ENCODE assay signal across 15 cellular contexts in genomic region chr9:127780126-127780885, GRCh38. TPM values are rescaled to one million over a fixed set of nuclear protein-coding genes. Genes with fewer than 3 reads are reported as not detected.
DNase-seq lines count a peak whose midpoint lies in the region; ATAC-seq, FAIRE-seq and TF ChIP-seq lines count a peak whose summit lies in the region.
"Had no signal": no experiment of that assay in that cellular context is flagged by ENCODE, and none has a peak within 500 bp of the region (broad histone marks: within the 10 kb centered on the region; RNA-seq: fewer than 3 reads in every experiment).

No MANE protein-coding gene starts in this region.

- H3K36me3 ChIP-seq in HUES6 (ENCODE audit: control insufficient read depth, insufficient read depth, low read length): no peaks in the 10 kb centered on the region
- H3K36me3 ChIP-seq: right lobe of liver had no signal

- peaks cover 0 to 15% of the 10 kb centered on the region in 2 donors for H3K36me3 Mint-ChIP-seq in CD14-positive monocyte
- no peaks in the 10 kb centered on the region for H3K36me3 Mint-ChIP-seq in activated naive CD8-positive, alpha-beta T cell

- intact Hi-C loops in CD14-positive monocyte (cut with micrococcal nuclease): loop anchor here in 1 of 2 donors (2.0 to 5.0 kb wide), 2 partner anchors 56 to 208 kb away; no protein-coding TSS in a partner anchor

- H3K4me3 Mint-ChIP-seq in CD14-positive monocyte: peak overlapping the region; percentile 16 to 39
- H3K4me3 Mint-ChIP-seq in activated naive CD8-positive, alpha-beta T cell: no peak overlapping the region

- peaks cover 0 to 6% (median 0%) of the 10 kb centered on the region in 7 donors for H3K9me3 Mint-ChIP-seq in CD14-positive monocyte
- no peaks in the 10 kb centered on the region for H3K9me3 Mint-ChIP-seq in activated naive CD8-positive, alpha-beta T cell (ENCODE audit: low read depth)
- H3K9me3 Mint-ChIP-seq: activated T-cell treated with anti-CD3 and anti-CD28 coated beads, Interleukin-2, amount 50 U/mL, for 4 hours had no signal

- H3K27me3 Mint-ChIP-seq in CD14-positive monocyte (ENCODE audit: low read depth in 3 of 3): peaks cover 0 to 9% (median 0%) of the 10 kb centered on the region in 3 donors
- no peaks in the 10 kb centered on the region for H3K27me3 Mint-ChIP-seq in activated naive CD8-positive, alpha-beta T cell

- no peak for ATAC-seq in GM21381 (IDR thresholded peaks at IDR 0.05; ENCODE audit: unreplicated experiment)
- ATAC-seq: activated T-cell treated with anti-CD3 and anti-CD28 coated beads, Interleukin-2, amount 50 U/mL, for 4 hours; foreskin keratinocyte had no signal

- H3K27ac ChIP-seq in HUES6 (ENCODE audit: low read depth, low read length): no peak overlapping the region
- H3K27ac ChIP-seq: foreskin keratinocyte had no signal

- peaks cover 76% of the 10 kb centered on the region for H3K4me1 Mint-ChIP-seq in CD14-positive monocyte
- peaks cover 69% of the 10 kb centered on the region for H3K4me1 Mint-ChIP-seq in activated naive CD8-positive, alpha-beta T cell (ENCODE audit: low read depth)

- no peak overlapping the region for H3K4me3 ChIP-seq in HUES6 (ENCODE audit: low read depth, low read length)
- H3K4me3 ChIP-seq: coronary artery, right lobe of liver had no signal

- H3K9ac ChIP-seq in HUES6 (ENCODE audit: low read length): peak overlapping the region; percentile 9

- DNase-seq in CD14-positive monocyte (ENCODE audit: low spot score) (no peak), midbrain (lab: John Stamatoyannopoulos, UW) (peak; percentile 53), NCI-H2227 treated with DMSO at 0.1 percent for 48 hours (lab: John Stamatoyannopoulos, UW) (no peak), RCC 7860 (ENCODE audit: low spot score) (no peak), occipital lobe (lab: John Stamatoyannopoulos, UW) (no peak)
- DNase-seq: activated T-cell treated with anti-CD3 and anti-CD28 coated beads, Interleukin-2, amount 50 U/mL, for 4 hours; foreskin keratinocyte; mesendoderm; NCI-H2107 had no signal

- no peak for TF ChIP-seq CTCF in CD14-positive monocyte (IDR thresholded peaks at IDR 0.05)

- no peak for FAIRE-seq in RCC 7860 (lab: Jason Lieb, UNC)

- H3K27me3 ChIP-seq in HUES6 (ENCODE audit: control insufficient read depth, insufficient read depth, low read length): no peaks in the 10 kb centered on the region
- H3K27me3 ChIP-seq: foreskin keratinocyte, right lobe of liver had no signal

- peaks cover 32% of the 10 kb centered on the region for H3K4me1 ChIP-seq in HUES6 (ENCODE audit: control insufficient read depth, insufficient read depth, low read length)
- H3K4me1 ChIP-seq: foreskin keratinocyte, right lobe of liver had no signal

- H3K9me3 ChIP-seq in HUES6 (ENCODE audit: control insufficient read depth, insufficient read depth, low read depth, low read length): no peaks in the 10 kb centered on the region
- H3K9me3 ChIP-seq: right lobe of liver had no signal

- peak overlapping the region; percentile 93 to 99 (median 98) for H3K27ac Mint-ChIP-seq in CD14-positive monocyte
- peak overlapping the region; percentile 99 for H3K27ac Mint-ChIP-seq in activated naive CD8-positive, alpha-beta T cell

RNA-seq across cellular contexts. Expression of gene SH2D3C, which starts 1.8 kb away (rescaled TPM):
- 10 to 100 TPM; 11.5 to 20.5 TPM for polyA plus RNA-seq in CD14-positive monocyte
- total RNA-seq in occipital lobe: 5.1 TPM
- total RNA-seq: HT1080 had no signal

RNA-seq across cellular contexts. Expression of gene CDK9, which starts 5.5 kb away (rescaled TPM):
- polyA plus RNA-seq in CD14-positive monocyte: 10 to 100 TPM; 24.9 to 26.4 TPM
- total RNA-seq in occipital lobe: 45.1 TPM

RNA-seq across cellular contexts. Expression of gene FPGS, which starts 22.4 kb away (rescaled TPM):
- 10 to 100 TPM; 21.3 to 25.2 TPM for polyA plus RNA-seq in CD14-positive monocyte
- total RNA-seq in occipital lobe: 18.1 TPM

RNA-seq across cellular contexts. Expression of gene TOR2A, which starts 45.2 kb away (rescaled TPM):
- 10 to 100 TPM; 57.4 to 60.0 TPM for polyA plus RNA-seq in CD14-positive monocyte
- total RNA-seq in occipital lobe: 7.0 TPM
